In genomic region chr1:94979126-94979525, GRCh38 we compare ENCODE assay signal across 10 cellular contexts.
"Had no signal": no experiment of that assay in that cellular context is flagged by ENCODE, and none has a peak within 500 bp of the region (broad histone marks: within the 10 kb centered on the region; RNA-seq: fewer than 3 reads in every experiment).

No MANE protein-coding gene starts in this region.

- H3K27me3 Mint-ChIP-seq: activated CD4-positive, alpha-beta T cell treated with anti-CD3 and anti-CD28 coated beads for 36 hours; activated CD8-positive, alpha-beta T cell treated with anti-CD3 and anti-CD28 coated beads for 36 hours; activated naive CD8-positive, alpha-beta T cell treated with anti-CD3 and anti-CD28 coated beads, Interleukin-2, amount 50 U/mL, for 24 hours; natural killer cell treated with Interleukin-12 subunit alpha and Interleukin-12 subunit beta and Interleukin-15 and Interleukin-18, amount 100 ng/mL, for 72 hours had no signal

- H3K4me3 ChIP-seq: ascending aorta, tibial nerve had no signal

- H3K4me3 Mint-ChIP-seq: activated CD4-positive, alpha-beta T cell treated with anti-CD3 and anti-CD28 coated beads for 36 hours; activated CD8-positive, alpha-beta T cell treated with anti-CD3 and anti-CD28 coated beads for 36 hours; activated naive CD8-positive, alpha-beta T cell treated with anti-CD3 and anti-CD28 coated beads, Interleukin-2, amount 50 U/mL, for 24 hours; activated T-cell treated with anti-CD3 and anti-CD28 coated beads, Interleukin-2, amount 50 U/mL, for 72 hours; natural killer cell treated with Interleukin-12 subunit alpha and Interleukin-12 subunit beta and Interleukin-15 and Interleukin-18, amount 100 ng/mL, for 72 hours had no signal

- H3K9me3 ChIP-seq: ascending aorta, tibial nerve had no signal

- H3K27me3 ChIP-seq: ascending aorta, tibial nerve had no signal

- H3K9me3 Mint-ChIP-seq: activated CD8-positive, alpha-beta T cell treated with anti-CD3 and anti-CD28 coated beads for 36 hours; activated naive CD8-positive, alpha-beta T cell treated with anti-CD3 and anti-CD28 coated beads, Interleukin-2, amount 50 U/mL, for 24 hours; activated T-cell treated with anti-CD3 and anti-CD28 coated beads, Interleukin-2, amount 50 U/mL, for 72 hours; natural killer cell treated with Interleukin-12 subunit alpha and Interleukin-12 subunit beta and Interleukin-15 and Interleukin-18, amount 100 ng/mL, for 72 hours had no signal

- H3K36me3 ChIP-seq: ascending aorta, tibial nerve had no signal

- ATAC-seq: activated CD4-positive, alpha-beta T cell treated with anti-CD3 and anti-CD28 coated beads for 36 hours; activated CD8-positive, alpha-beta T cell treated with anti-CD3 and anti-CD28 coated beads for 36 hours; activated naive CD8-positive, alpha-beta T cell treated with anti-CD3 and anti-CD28 coated beads, Interleukin-2, amount 50 U/mL, for 24 hours; activated T-cell treated with anti-CD3 and anti-CD28 coated beads, Interleukin-2, amount 50 U/mL, for 72 hours; natural killer cell treated with Interleukin-12 subunit alpha and Interleukin-12 subunit beta and Interleukin-15 and Interleukin-18, amount 100 ng/mL, for 72 hours had no signal

- H3K27ac ChIP-seq: ascending aorta had no signal

- H3K27ac Mint-ChIP-seq: activated CD4-positive, alpha-beta T cell treated with anti-CD3 and anti-CD28 coated beads for 36 hours; activated CD8-positive, alpha-beta T cell treated with anti-CD3 and anti-CD28 coated beads for 36 hours; activated naive CD8-positive, alpha-beta T cell treated with anti-CD3 and anti-CD28 coated beads, Interleukin-2, amount 50 U/mL, for 24 hours; activated T-cell treated with anti-CD3 and anti-CD28 coated beads, Interleukin-2, amount 50 U/mL, for 72 hours; natural killer cell treated with Interleukin-12 subunit alpha and Interleukin-12 subunit beta and Interleukin-15 and Interleukin-18, amount 100 ng/mL, for 72 hours had no signal

- DNase-seq: activated CD4-positive, alpha-beta T cell treated with anti-CD3 and anti-CD28 coated beads for 36 hours; activated CD8-positive, alpha-beta memory T cell treated with anti-CD3 and anti-CD28 coated beads, Interleukin-2, amount 50 U/mL, for 4 hours; activated CD8-positive, alpha-beta T cell treated with anti-CD3 and anti-CD28 coated beads for 36 hours; activated naive CD4-positive, alpha-beta T cell; activated naive CD8-positive, alpha-beta T cell treated with anti-CD3 and anti-CD28 coated beads, Interleukin-2, amount 50 U/mL, for 24 hours; activated T-cell treated with anti-CD3 and anti-CD28 coated beads, Interleukin-2, amount 50 U/mL, for 72 hours; stimulated activated CD4-positive, alpha-beta T cell treated with anti-CD3 and anti-CD28 coated beads, Interleukin-4, amount 100 ng/mL, for 4 hours had no signal

- H3K36me3 Mint-ChIP-seq: natural killer cell treated with Interleukin-12 subunit alpha and Interleukin-12 subunit beta and Interleukin-15 and Interleukin-18, amount 100 ng/mL, for 72 hours had no signal
